In the genomic region with DNA sequence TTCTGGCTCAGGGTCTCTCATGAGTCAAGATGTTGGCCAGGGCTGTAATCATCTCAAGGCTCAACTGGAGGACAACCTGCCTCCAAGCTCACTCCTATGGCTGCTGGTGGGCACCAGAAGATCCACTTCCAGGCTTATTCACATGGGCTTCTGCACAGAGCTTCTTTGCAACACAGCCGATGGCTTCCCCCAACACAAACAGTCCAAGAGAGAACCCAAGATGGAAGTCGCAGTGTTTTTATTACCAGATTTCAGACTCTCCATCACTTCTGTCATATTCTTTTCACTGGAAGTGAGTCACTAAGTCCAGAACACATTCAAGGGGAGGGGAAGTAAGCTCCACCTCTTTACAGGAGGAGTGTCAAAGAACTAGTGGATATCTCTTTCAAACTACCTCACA, we compare ENCODE assay signal across 14 cellular contexts.
"Had no signal": no experiment of that assay in that cellular context is flagged by ENCODE, and none has a peak within 500 bp of the region (broad histone marks: within the 10 kb centered on the region; RNA-seq: fewer than 3 reads in every experiment).

No MANE protein-coding gene starts in this region.

- ATAC-seq: heart right ventricle had no signal

- H3K27ac ChIP-seq: esophagus squamous epithelium, parathyroid adenoma, uterus, WERI-Rb-1 had no signal

- H3K9me3 Mint-ChIP-seq: activated naive CD8-positive, alpha-beta T cell treated with anti-CD3 and anti-CD28 coated beads for 36 hours had no signal

- H3K4me3 Mint-ChIP-seq: activated naive CD8-positive, alpha-beta T cell treated with anti-CD3 and anti-CD28 coated beads for 36 hours had no signal

- H3K36me3 Mint-ChIP-seq: activated naive CD8-positive, alpha-beta T cell treated with anti-CD3 and anti-CD28 coated beads for 36 hours had no signal

- DNase-seq: activated CD4-positive, alpha-beta T cell treated with anti-CD3 and anti-CD28 coated beads for 48 hours; activated gamma-delta T cell treated with Interleukin-2 at 50 U/mL for 16 hours; activated naive CD8-positive, alpha-beta T cell treated with anti-CD3 and anti-CD28 coated beads for 36 hours; activated T-cell treated with anti-CD3 and anti-CD28 coated beads, Interleukin-2, amount 50 U/mL, for 1 hour; aorta; esophagus squamous epithelium; heart right ventricle; retina; stimulated activated CD4-positive, alpha-beta T cell treated with anti-CD3 and anti-CD28 coated beads, Interleukin-4, amount 100 ng/mL, for 4 hours; T-helper 9 cell; thyroid gland; uterus; WERI-Rb-1 had no signal

- H3K4me1 ChIP-seq: uterus had no signal

- H3K27ac Mint-ChIP-seq: activated naive CD8-positive, alpha-beta T cell treated with anti-CD3 and anti-CD28 coated beads for 36 hours had no signal

- H3K27me3 ChIP-seq: esophagus squamous epithelium, heart right ventricle, thyroid gland, uterus had no signal

- H3K4me3 ChIP-seq: esophagus squamous epithelium, heart right ventricle, thyroid gland, uterus had no signal
